ENCODE assay signal across 1 cellular context in the genomic region with DNA sequence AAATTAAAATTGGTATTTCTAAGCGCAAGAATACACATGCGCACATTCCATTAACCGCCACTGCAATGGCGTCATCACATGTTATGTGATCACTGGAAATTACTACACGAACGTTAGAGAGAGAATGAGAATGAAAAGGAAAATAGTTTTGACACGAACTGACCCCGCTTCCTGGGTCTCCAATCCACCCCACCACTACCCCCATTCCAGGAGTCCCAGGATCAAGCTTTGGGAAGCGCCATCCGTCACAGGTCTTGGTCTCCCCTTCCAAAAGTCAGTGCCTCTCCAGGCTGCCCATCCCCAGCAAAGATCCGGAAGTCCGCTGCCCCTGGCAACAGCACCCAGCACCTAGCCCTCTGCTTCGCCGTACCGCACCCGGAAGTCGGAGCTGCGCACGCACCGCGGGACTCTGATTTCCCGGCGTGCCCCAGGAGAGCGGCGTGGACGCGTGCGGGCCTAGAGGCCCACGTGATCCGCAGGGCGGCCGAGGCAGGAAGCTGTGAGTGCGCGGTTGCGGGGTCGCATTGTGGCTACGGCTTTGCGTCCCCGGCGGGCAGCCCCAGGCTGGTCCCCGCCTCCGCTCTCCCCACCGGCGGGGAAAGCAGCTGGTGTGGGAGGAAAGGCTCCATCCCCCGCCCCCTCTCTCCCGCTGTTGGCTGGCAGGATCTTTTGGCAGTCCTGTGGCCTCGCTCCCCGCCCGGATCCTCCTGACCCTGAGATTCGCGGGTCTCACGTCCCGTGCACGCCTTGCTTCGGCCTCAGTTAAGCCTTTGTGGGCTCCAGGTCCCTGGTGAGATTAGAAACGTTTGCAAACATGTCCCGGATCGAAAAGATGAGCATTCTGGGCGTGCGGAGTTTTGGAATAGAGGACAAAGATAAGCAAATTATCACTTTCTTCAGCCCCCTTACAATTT.
TF ChIP-seq lines count a peak whose summit lies in the region.

A gene (plus strand): TSS at position 467 of the 914 bp plus-strand sequence. CDS start 348 bp downstream, at position 815.

TF ChIP-seq in GM23338, 12 proteins besides CTCF, POLR2A, EP300 and RAD21:
- TF ChIP-seq, protein P1, sequence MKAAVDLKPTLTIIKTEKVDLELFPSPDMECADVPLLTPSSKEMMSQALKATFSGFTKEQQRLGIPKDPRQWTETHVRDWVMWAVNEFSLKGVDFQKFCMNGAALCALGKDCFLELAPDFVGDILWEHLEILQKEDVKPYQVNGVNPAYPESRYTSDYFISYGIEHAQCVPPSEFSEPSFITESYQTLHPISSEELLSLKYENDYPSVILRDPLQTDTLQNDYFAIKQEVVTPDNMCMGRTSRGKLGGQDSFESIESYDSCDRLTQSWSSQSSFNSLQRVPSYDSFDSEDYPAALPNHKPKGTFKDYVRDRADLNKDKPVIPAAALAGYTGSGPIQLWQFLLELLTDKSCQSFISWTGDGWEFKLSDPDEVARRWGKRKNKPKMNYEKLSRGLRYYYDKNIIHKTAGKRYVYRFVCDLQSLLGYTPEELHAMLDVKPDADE (IDR thresholded peaks at IDR 0.05): peak; percentile 80
- TF ChIP-seq ZNF114 (CRISPR knock-in tag; IDR thresholded peaks at IDR 0.05): no peak
- no peak for TF ChIP-seq ZNF331 (CRISPR knock-in tag; IDR thresholded peaks at IDR 0.05; ENCODE audit: low read depth)
- TF ChIP-seq JUNB (IDR thresholded peaks at IDR 0.05; ENCODE audit: unreplicated experiment): no peak
- TF ChIP-seq, protein P2, sequence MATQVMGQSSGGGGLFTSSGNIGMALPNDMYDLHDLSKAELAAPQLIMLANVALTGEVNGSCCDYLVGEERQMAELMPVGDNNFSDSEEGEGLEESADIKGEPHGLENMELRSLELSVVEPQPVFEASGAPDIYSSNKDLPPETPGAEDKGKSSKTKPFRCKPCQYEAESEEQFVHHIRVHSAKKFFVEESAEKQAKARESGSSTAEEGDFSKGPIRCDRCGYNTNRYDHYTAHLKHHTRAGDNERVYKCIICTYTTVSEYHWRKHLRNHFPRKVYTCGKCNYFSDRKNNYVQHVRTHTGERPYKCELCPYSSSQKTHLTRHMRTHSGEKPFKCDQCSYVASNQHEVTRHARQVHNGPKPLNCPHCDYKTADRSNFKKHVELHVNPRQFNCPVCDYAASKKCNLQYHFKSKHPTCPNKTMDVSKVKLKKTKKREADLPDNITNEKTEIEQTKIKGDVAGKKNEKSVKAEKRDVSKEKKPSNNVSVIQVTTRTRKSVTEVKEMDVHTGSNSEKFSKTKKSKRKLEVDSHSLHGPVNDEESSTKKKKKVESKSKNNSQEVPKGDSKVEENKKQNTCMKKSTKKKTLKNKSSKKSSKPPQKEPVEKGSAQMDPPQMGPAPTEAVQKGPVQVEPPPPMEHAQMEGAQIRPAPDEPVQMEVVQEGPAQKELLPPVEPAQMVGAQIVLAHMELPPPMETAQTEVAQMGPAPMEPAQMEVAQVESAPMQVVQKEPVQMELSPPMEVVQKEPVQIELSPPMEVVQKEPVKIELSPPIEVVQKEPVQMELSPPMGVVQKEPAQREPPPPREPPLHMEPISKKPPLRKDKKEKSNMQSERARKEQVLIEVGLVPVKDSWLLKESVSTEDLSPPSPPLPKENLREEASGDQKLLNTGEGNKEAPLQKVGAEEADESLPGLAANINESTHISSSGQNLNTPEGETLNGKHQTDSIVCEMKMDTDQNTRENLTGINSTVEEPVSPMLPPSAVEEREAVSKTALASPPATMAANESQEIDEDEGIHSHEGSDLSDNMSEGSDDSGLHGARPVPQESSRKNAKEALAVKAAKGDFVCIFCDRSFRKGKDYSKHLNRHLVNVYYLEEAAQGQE (IDR thresholded peaks at IDR 0.05; ENCODE audit: unreplicated experiment): no peak
- TF ChIP-seq EZH2 (IDR thresholded peaks at IDR 0.05; ENCODE audit: low read depth, unreplicated experiment): no peak
- TF ChIP-seq STAT1 (IDR thresholded peaks at IDR 0.05; ENCODE audit: unreplicated experiment): no peak
- peak; percentile 37; the same call in 1 of the 2 replicates for TF ChIP-seq CREB1 (CRISPR knock-in tag; IDR thresholded peaks at IDR 0.05; ENCODE audit: low read depth)
- TF ChIP-seq EZH2phosphoT487 (IDR thresholded peaks at IDR 0.05; ENCODE audit: unreplicated experiment): no peak
- peak; percentile 91 for TF ChIP-seq POLR2AphosphoS5 (IDR thresholded peaks at IDR 0.05; ENCODE audit: low read depth)
